Comparison of ENCODE assay signal across 1 cellular context in genomic region chr3:149908558-149908957, GRCh38.
TF ChIP-seq lines count a peak whose summit lies in the region.

No MANE protein-coding gene starts in this region.

TF ChIP-seq in WTC11, 78 proteins besides CTCF, POLR2A, EP300 and RAD21:
- TF ChIP-seq JUN (CRISPR knock-in tag; IDR thresholded peaks at IDR 0.05) = no peak
- TF ChIP-seq FOXP1 (CRISPR knock-in tag; IDR thresholded peaks at IDR 0.05; ENCODE audit: borderline replicate concordance) = no peak
- no peak for TF ChIP-seq PREB (CRISPR knock-in tag; IDR thresholded peaks at IDR 0.05; ENCODE audit: borderline replicate concordance)
- no peak for TF ChIP-seq CREM (CRISPR knock-in tag; IDR thresholded peaks at IDR 0.05)
- no peak for TF ChIP-seq IRF1 (CRISPR knock-in tag; IDR thresholded peaks at IDR 0.05)
- TF ChIP-seq HMGA2 (CRISPR knock-in tag; IDR thresholded peaks at IDR 0.05) = no peak
- TF ChIP-seq AR (CRISPR knock-in tag; IDR thresholded peaks at IDR 0.05) = no peak
- TF ChIP-seq E2F4 (CRISPR knock-in tag; IDR thresholded peaks at IDR 0.05; ENCODE audit: borderline replicate concordance, low read depth) = no peak
TF ChIP-seq in WTC11: peak in this region for 0.
